In genomic region chr9:16510506-16510905, GRCh38 we compare ENCODE assay signal across 2 cellular contexts.
TF ChIP-seq lines count a peak whose summit lies in the region.

No MANE protein-coding gene starts in this region.

TF ChIP-seq in GM23338, 12 proteins besides CTCF, POLR2A, EP300 and RAD21 (continued from another document):
- TF ChIP-seq ZNF462 (CRISPR knock-in tag; IDR thresholded peaks at IDR 0.05) (no peak), EZH2phosphoT487 (IDR thresholded peaks at IDR 0.05; ENCODE audit: unreplicated experiment) (no peak), REST (IDR thresholded peaks at IDR 0.05; ENCODE audit: unreplicated experiment) (no peak), ZNF114 (CRISPR knock-in tag; IDR thresholded peaks at IDR 0.05) (no peak), CREB1 (CRISPR knock-in tag; IDR thresholded peaks at IDR 0.05; ENCODE audit: low read depth) (no peak), ETS1 (IDR thresholded peaks at IDR 0.05) (no peak), ZNF331 (CRISPR knock-in tag; IDR thresholded peaks at IDR 0.05; ENCODE audit: low read depth) (no peak), POLR2AphosphoS5 (IDR thresholded peaks at IDR 0.05; ENCODE audit: low read depth) (no peak), NANOG (IDR thresholded peaks at IDR 0.05; ENCODE audit: borderline replicate concordance) (no peak), STAT1 (IDR thresholded peaks at IDR 0.05; ENCODE audit: unreplicated experiment) (no peak)

TF ChIP-seq in SK-N-SH, 30 proteins besides CTCF, POLR2A, EP300 and RAD21 (continued from another document):
- TF ChIP-seq REST (IDR thresholded peaks at IDR 0.05; ENCODE audit: low read depth, low read length) = no peak
- no peak for TF ChIP-seq MAX (IDR thresholded peaks at IDR 0.05; ENCODE audit: low read depth)
- no peak for TF ChIP-seq TCF12 (IDR thresholded peaks at IDR 0.05)
- TF ChIP-seq USF2 (IDR thresholded peaks at IDR 0.05; ENCODE audit: borderline replicate concordance, low read depth, low read length) = no peak
- no peak for TF ChIP-seq YY1 (IDR thresholded peaks at IDR 0.05; ENCODE audit: low read depth)
- no peak for TF ChIP-seq FOSL2 (IDR thresholded peaks at IDR 0.05; ENCODE audit: borderline replicate concordance, low read depth)
- TF ChIP-seq ZBTB33 (IDR thresholded peaks at IDR 0.05; ENCODE audit: borderline replicate concordance, low read depth) = no peak
- TF ChIP-seq RXRA (IDR thresholded peaks at IDR 0.05; ENCODE audit: borderline replicate concordance, low read depth) = no peak
- no peak for TF ChIP-seq JUND (IDR thresholded peaks at IDR 0.05)
- no peak for TF ChIP-seq GABPA (IDR thresholded peaks at IDR 0.05; ENCODE audit: low read depth)
- no peak for TF ChIP-seq FOXJ3 (CRISPR knock-in tag; IDR thresholded peaks at IDR 0.05)
